ENCODE assay signal across 14 cellular contexts in genomic region chrX:39756086-39756883, GRCh38.
DNase-seq lines count a peak whose midpoint lies in the region; ATAC-seq, FAIRE-seq and TF ChIP-seq lines count a peak whose summit lies in the region.
"Had no signal": no experiment of that assay in that cellular context is flagged by ENCODE, and none has a peak within 500 bp of the region (broad histone marks: within the 10 kb centered on the region; RNA-seq: fewer than 3 reads in every experiment).

No MANE protein-coding gene starts in this region.

- no peak for TF ChIP-seq POLR2A in heart left ventricle (IDR thresholded peaks at IDR 0.05)

- no peak overlapping the region for H3K14ac ChIP-seq in neuronal stem cell (ENCODE audit: low read length)

- H4K91ac ChIP-seq in neuronal stem cell (ENCODE audit: low read depth, low read length, poor library complexity): no peak overlapping the region

- ATAC-seq in heart left ventricle: peak in 2 of 4 donors; percentile 31 to 50
- no peak for ATAC-seq in Right ventricle myocardium inferior
- ATAC-seq in HG03280 (IDR thresholded peaks at IDR 0.05; ENCODE audit: unreplicated experiment): no peak
- ATAC-seq in HG03520 (IDR thresholded peaks at IDR 0.05; ENCODE audit: unreplicated experiment): no peak
- ATAC-seq in HG02798 (IDR thresholded peaks at IDR 0.05; ENCODE audit: poor library complexity, unreplicated experiment): no peak
- ATAC-seq: GM23338 had no signal

- no peak overlapping the region for H2BK5ac ChIP-seq in neuronal stem cell (ENCODE audit: low read length)

- no peak overlapping the region for H2AK5ac ChIP-seq in neuronal stem cell (ENCODE audit: low read depth, low read length)

- H3K36me3 ChIP-seq in heart left ventricle (no peaks in the 10 kb centered on the region), neuronal stem cell (replicated peaks in 1 of 2; ENCODE audit: control insufficient read depth in 2 of 2, insufficient read depth in 2 of 2, low read length in 2 of 2) (no peaks in the 10 kb centered on the region)

- no peak for TF ChIP-seq CTCF in heart left ventricle (IDR thresholded peaks at IDR 0.05)

- FAIRE-seq in endometrium (lab: Jason Lieb, UNC): peak; percentile 80

- H3K4me2 ChIP-seq in neuronal stem cell (ENCODE audit: insufficient read depth, low read length, poor library complexity, severe bottlenecking): no peak overlapping the region
- H3K4me2 ChIP-seq: GM23338 had no signal

- H2BK15ac ChIP-seq in neuronal stem cell (ENCODE audit: low read length): no peak overlapping the region

- H3K23ac ChIP-seq in neuronal stem cell (ENCODE audit: low read depth, low read length, poor library complexity): no peak overlapping the region

- no peak overlapping the region for H3K4me3 ChIP-seq in heart left ventricle
- H3K4me3 ChIP-seq in neuronal stem cell (ENCODE audit: low read length in 2 of 2): no peak overlapping the region
- H3K4me3 ChIP-seq: GM23338 had no signal

- H3K27me3 Mint-ChIP-seq in activated T-helper 2 cell treated with anti-CD3 and anti-CD28 coated beads, Interferon-gamma antibody, Interleukin-2, Interleukin-4, amounts not matched to agents 10 μg/mL and 5 μg/mL and 100 μg/mL, durations not matched to agents 14 hours and 24 hours and 36 hours (ENCODE audit: low read depth): no peaks in the 10 kb centered on the region

- H3K9me3 ChIP-seq in heart left ventricle: no peaks in the 10 kb centered on the region
- H3K9me3 ChIP-seq in neuronal stem cell (replicated peaks in 1 of 2; ENCODE audit: control insufficient read depth in 2 of 2, insufficient read depth in 1 of 2, low read depth in 1 of 2, low read length in 2 of 2): no peaks in the 10 kb centered on the region

- H3K9me3 Mint-ChIP-seq in activated T-helper 2 cell treated with anti-CD3 and anti-CD28 coated beads, Interferon-gamma antibody, Interleukin-2, Interleukin-4, amounts not matched to agents 10 μg/mL and 5 μg/mL and 100 μg/mL, durations not matched to agents 14 hours and 24 hours and 36 hours: no peaks in the 10 kb centered on the region
- H3K9me3 Mint-ChIP-seq: activated T-cell treated with anti-CD3 and anti-CD28 coated beads, Interleukin-2, amount 50 U/mL, for 24 hours; GM23338; memory B cell had no signal

- peaks cover 0 to 30% (median 6%) of the 10 kb centered on the region in 12 donors for H3K4me1 ChIP-seq in heart left ventricle
- peaks cover 14 to 19% of the 10 kb centered on the region in 2 donors for H3K4me1 ChIP-seq in neuronal stem cell (ENCODE audit: control insufficient read depth in 2 of 2, insufficient read depth in 1 of 2, low read depth in 1 of 2, low read length in 2 of 2)

- no peak overlapping the region for H3K4me3 Mint-ChIP-seq in activated T-helper 2 cell treated with anti-CD3 and anti-CD28 coated beads, Interferon-gamma antibody, Interleukin-2, Interleukin-4, amounts not matched to agents 10 μg/mL and 5 μg/mL and 100 μg/mL, durations not matched to agents 14 hours and 24 hours and 36 hours (ENCODE audit: low read depth)
- H3K4me3 Mint-ChIP-seq: activated T-cell treated with anti-CD3 and anti-CD28 coated beads, Interleukin-2, amount 50 U/mL, for 24 hours; GM23338; memory B cell had no signal

- H2AFZ ChIP-seq in neuronal stem cell (ENCODE audit: low read length): peak overlapping the region; percentile 88
- H2AFZ ChIP-seq: GM23338 had no signal

- no peak overlapping the region for H2BK120ac ChIP-seq in neuronal stem cell (ENCODE audit: low read depth, low read length)

- WGBS in heart left ventricle, 4 donors: 72 to 76% (median 72%) methylated on average over 17 to 18 of the region's 18 CpGs
- no CpG with 5 or more reads among the region's 18 CpGs for WGBS in neuronal stem cell (ENCODE audit: extremely low coverage in 2 of 2, insufficient read length in 2 of 2, insufficient replicate concordance in 1 of 2), 2 donors

- DNase-seq in heart left ventricle (peak in 1 of 5 donors; percentile 61), Right ventricle myocardium inferior (ENCODE audit: missing footprints) (no peak), neuronal stem cell (ENCODE audit: low spot score) (no peak)
- no peak for DNase-seq in activated T-helper 2 cell treated with anti-CD3 and anti-CD28 coated beads, Interferon-gamma antibody, Interleukin-2, Interleukin-4, amounts not matched to agents 10 μg/mL and 5 μg/mL and 100 μg/mL, durations not matched to agents 14 hours and 24 hours and 36 hours (ENCODE audit: low spot score)
- DNase-seq: activated CD4-positive, alpha-beta T cell treated with anti-CD3 and anti-CD28 coated beads for 1 hour; activated T-cell treated with anti-CD3 and anti-CD28 coated beads, Interleukin-2, amount 50 U/mL, for 24 hours; NCI-H1417 treated with DMSO at 0.1 percent for 48 hours; NCI-H774 had no signal

- no peaks in the 10 kb centered on the region for H3K36me3 Mint-ChIP-seq in activated T-helper 2 cell treated with anti-CD3 and anti-CD28 coated beads, Interferon-gamma antibody, Interleukin-2, Interleukin-4, amounts not matched to agents 10 μg/mL and 5 μg/mL and 100 μg/mL, durations not matched to agents 14 hours and 24 hours and 36 hours (ENCODE audit: low read depth)
- H3K36me3 Mint-ChIP-seq: memory B cell had no signal

- no peak overlapping the region for H2BK12ac ChIP-seq in neuronal stem cell (ENCODE audit: low read length)

- H3K9ac ChIP-seq in neuronal stem cell (ENCODE audit: low read depth, low read length, poor library complexity): no peak overlapping the region

- H3K79me1 ChIP-seq in neuronal stem cell (ENCODE audit: low read depth, low read length): no peaks in the 10 kb centered on the region

- H3K4me1 Mint-ChIP-seq in activated T-helper 2 cell treated with anti-CD3 and anti-CD28 coated beads, Interferon-gamma antibody, Interleukin-2, Interleukin-4, amounts not matched to agents 10 μg/mL and 5 μg/mL and 100 μg/mL, durations not matched to agents 14 hours and 24 hours and 36 hours (ENCODE audit: low read depth): peaks cover 15% of the 10 kb centered on the region
- H3K4me1 Mint-ChIP-seq: memory B cell had no signal

- H3K27ac ChIP-seq in heart left ventricle: peak overlapping the region in 8 of 12 donors; percentile 24 to 78 (median 53)
- H3K27ac ChIP-seq in neuronal stem cell (replicated peaks; ENCODE audit: low read length): no peak overlapping the region

- H3K27ac Mint-ChIP-seq in activated T-helper 2 cell treated with anti-CD3 and anti-CD28 coated beads, Interferon-gamma antibody, Interleukin-2, Interleukin-4, amounts not matched to agents 10 μg/mL and 5 μg/mL and 100 μg/mL, durations not matched to agents 14 hours and 24 hours and 36 hours: no peak overlapping the region
- H3K27ac Mint-ChIP-seq: activated T-cell treated with anti-CD3 and anti-CD28 coated beads, Interleukin-2, amount 50 U/mL, for 24 hours; GM23338; memory B cell had no signal

- intact Hi-C loops in heart left ventricle (cut with DNase I): no loop called here
- intact Hi-C loops in Right ventricle myocardium inferior (cut with DNase I): no loop called here
- intact Hi-C loops in activated T-helper 2 cell treated with anti-CD3 and anti-CD28 coated beads, Interferon-gamma antibody, Interleukin-2, Interleukin-4, amounts not matched to agents 10 μg/mL and 5 μg/mL and 100 μg/mL, durations not matched to agents 14 hours and 24 hours and 36 hours (cut with micrococcal nuclease): no loop called here

- H4K8ac ChIP-seq in neuronal stem cell (ENCODE audit: low read depth, low read length): no peak overlapping the region

- peaks cover 0 to 9% (median 0%) of the 10 kb centered on the region in 9 donors for H3K27me3 ChIP-seq in heart left ventricle
- H3K27me3 ChIP-seq in neuronal stem cell (ENCODE audit: control insufficient read depth in 3 of 3, insufficient read depth in 3 of 3, low read depth in 1 of 3, low read length in 3 of 3): no peaks in the 10 kb centered on the region

- peak overlapping the region; percentile 64 for H3K18ac ChIP-seq in neuronal stem cell (ENCODE audit: low read length)

- no peak overlapping the region for H3K4ac ChIP-seq in neuronal stem cell (ENCODE audit: low read length)
